Comparison of ENCODE assay signal across 1 cellular context in the genomic region with DNA sequence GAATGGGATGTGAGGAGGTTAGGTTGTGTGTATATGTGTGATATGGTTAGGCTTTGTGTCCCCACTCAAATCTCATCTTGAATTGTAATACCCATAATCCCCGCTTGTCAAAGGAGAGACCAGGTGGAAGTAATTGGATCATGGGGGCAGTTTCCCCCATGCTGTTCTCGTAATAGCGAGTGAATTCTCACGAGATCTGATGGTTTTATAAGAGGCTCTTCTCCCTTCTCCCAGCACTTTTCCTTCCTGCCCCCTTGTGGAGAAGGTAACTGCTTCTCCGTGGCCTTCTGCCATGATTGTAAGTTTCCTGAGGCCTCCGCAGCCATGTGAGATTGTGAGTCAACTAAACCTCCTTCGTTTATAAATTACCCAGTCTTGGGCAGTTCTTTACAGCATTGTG.
A peak's percentile ranks its signal among the peaks of the same experiment; 100 is the strongest.
TF ChIP-seq lines count a peak whose summit lies in the region.

No MANE protein-coding gene starts in this region.

TF ChIP-seq in HepG2, 621 proteins besides CTCF, POLR2A, EP300 and RAD21:
- TF ChIP-seq CHD2 (IDR thresholded peaks at IDR 0.05; ENCODE audit: low read depth, low read length) (peak; percentile 73; the same call in 1 of the 2 replicates), LCORL (IDR thresholded peaks at IDR 0.05) (no peak), LCORL (CRISPR knock-in tag; IDR thresholded peaks at IDR 0.05) (no peak)
